ENCODE assay signal across 5 cellular contexts in genomic region chr2:79903601-79904000, GRCh38.
"Had no signal": no experiment of that assay in that cellular context is flagged by ENCODE, and none has a peak within 500 bp of the region (broad histone marks: within the 10 kb centered on the region; RNA-seq: fewer than 3 reads in every experiment).

No MANE protein-coding gene starts in this region.

- ATAC-seq: K562 had no signal

- H3K4me3 ChIP-seq: K562 had no signal

- DNase-seq: GOT3, H7, HCEC 1CT, KG1 had no signal
